Comparison of ENCODE assay signal across 25 cellular contexts in the genomic region with DNA sequence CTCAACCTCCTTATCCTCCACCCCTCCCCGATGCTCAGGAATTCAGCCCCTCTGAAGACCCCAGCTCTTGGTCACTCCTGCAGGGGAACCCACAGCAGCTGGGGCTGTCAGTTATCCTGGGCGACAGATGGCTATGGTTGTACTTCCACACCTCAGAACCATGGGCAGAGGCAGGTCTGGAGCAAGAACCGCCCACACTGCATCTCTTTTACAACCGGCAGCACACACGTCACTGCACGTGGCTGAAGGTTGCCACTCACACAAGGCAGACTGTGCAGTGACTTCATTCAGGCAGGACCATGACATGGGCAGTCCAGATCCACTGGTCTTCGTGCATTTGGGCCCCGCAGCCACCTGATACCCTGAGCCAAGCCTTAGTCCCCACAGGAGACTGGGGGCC. TPM values are rescaled to one million over a fixed set of nuclear protein-coding genes. Genes with fewer than 3 reads are reported as not detected.
DNase-seq lines count a peak whose midpoint lies in the region; ATAC-seq, FAIRE-seq and TF ChIP-seq lines count a peak whose summit lies in the region.
"Had no signal": no experiment of that assay in that cellular context is flagged by ENCODE, and none has a peak within 500 bp of the region (broad histone marks: within the 10 kb centered on the region; RNA-seq: fewer than 3 reads in every experiment).

No MANE protein-coding gene starts in this region.

- no peaks in the 10 kb centered on the region for H3K9me2 ChIP-seq in GM23338 (ENCODE audit: insufficient read depth)

- TF ChIP-seq EP300 in K562 (IDR thresholded peaks at IDR 0.05; ENCODE audit: low read length): no peak

- no peak overlapping the region for H3K9ac ChIP-seq in K562 (ENCODE audit: insufficient read depth in 1 of 2, low read depth in 2 of 2, low read length in 2 of 2)

- TF ChIP-seq CTCF in GM23338 (conservative IDR thresholded peaks at IDR 0.05; ENCODE audit: low read depth in 2 of 2) (no peak), K562 (IDR thresholded peaks at IDR 0.05 in 2 of 3, conservative IDR thresholded peaks at IDR 0.05 in 1 of 3; ENCODE audit: insufficient read depth in 2 of 3, low read depth in 1 of 3, low read length in 3 of 3) (no peak)

- in situ Hi-C loops in K562 (cut with MboI): no loop called here

- no peaks in the 10 kb centered on the region for H3K9me3 ChIP-seq in K562 (replicated peaks; ENCODE audit: control insufficient read depth, insufficient read depth, low read depth, low read length)
- H3K9me3 ChIP-seq: psoas muscle, SJSA1, suprapubic skin had no signal

- BruUV-seq in K562 (replicated peaks; lab: Mats Ljungman, UMichigan): no TSS peak

- peaks cover 14% of the 10 kb centered on the region for H3K27me3 Mint-ChIP-seq in GM23338 (ENCODE audit: insufficient read depth, low read depth, poor library complexity)
- peaks cover 3% of the 10 kb centered on the region for H3K27me3 Mint-ChIP-seq in T-helper 2 cell treated with Interferon-gamma antibody and Interleukin-4, amounts not matched to agents 5 μg/mL and 100 μg/mL, for 36 hours (ENCODE audit: low read depth)

- H3K27ac ChIP-seq in GM23338 (ENCODE audit: low read depth) (no peak overlapping the region), K562 (ENCODE audit: extremely low read depth, low read depth, low read length) (no peak overlapping the region)
- H3K27ac ChIP-seq: C4-2B, psoas muscle, SJSA1, suprapubic skin had no signal

- H3K4me2 ChIP-seq in GM23338 (no peak overlapping the region), K562 (ENCODE audit: insufficient read depth, low read length) (no peak overlapping the region)

- no peak for FAIRE-seq in K562 (lab: Jason Lieb, UNC)
- FAIRE-seq: endothelial cell of umbilical vein had no signal

- peaks cover 5% of the 10 kb centered on the region; the same call in 1 of the 2 replicates for H3K4me1 ChIP-seq in GM23338 (ENCODE audit: insufficient read depth)
- H3K4me1 ChIP-seq in K562 (replicated peaks in 1 of 2; ENCODE audit: control insufficient read depth in 2 of 2, insufficient read depth in 2 of 2, low read length in 2 of 2): peaks cover 0 to 4% of the 10 kb centered on the region in 2 experiments; a peak in 1 of 5 replicates
- H3K4me1 ChIP-seq: psoas muscle, SJSA1, suprapubic skin had no signal

- H3K36me3 ChIP-seq in GM23338 (ENCODE audit: insufficient read depth) (no peaks in the 10 kb centered on the region), K562 (ENCODE audit: control insufficient read depth, insufficient read depth, low read length) (no peaks in the 10 kb centered on the region)
- H3K36me3 ChIP-seq: SJSA1, suprapubic skin had no signal

- H3K27ac Mint-ChIP-seq in GM23338: no peak overlapping the region
- H3K27ac Mint-ChIP-seq in T-helper 2 cell treated with Interferon-gamma antibody and Interleukin-4, amounts not matched to agents 5 μg/mL and 100 μg/mL, for 36 hours: no peak overlapping the region
- H3K27ac Mint-ChIP-seq: naive thymus-derived CD4-positive, alpha-beta T cell; T-helper 1 cell treated with Interleukin-12 subunit alpha and Interleukin-12 subunit beta and Interleukin-4 antibody, amounts not matched to agents 30 μg/mL and 1 μg/mL, for 36 hours had no signal

- DNase-seq in CD1c-positive myeloid dendritic cell (ENCODE audit: extremely low spot score) (peak; percentile 54), GM23338 (ENCODE audit: low spot score) (no peak), NCI-H69 (lab: John Stamatoyannopoulos, UW) (peak; percentile 37), K562 (ENCODE audit: extremely low read depth in 1 of 4, low spot score in 3 of 4) (no peak), retina (no peak)
- DNase-seq in T-helper 2 cell treated with Interferon-gamma antibody and Interleukin-4, amounts not matched to agents 5 μg/mL and 100 μg/mL, for 36 hours (ENCODE audit: low spot score): no peak
- DNase-seq: activated effector memory CD4-positive, alpha-beta T cell treated with Interleukin-2 at 50 U/mL for 16 hours; activated T-cell treated with anti-CD3 and anti-CD28 coated beads for 4 hours; Calu3; central memory CD4-positive, alpha-beta T cell; islet precursor cell; naive thymus-derived CD4-positive, alpha-beta T cell; NCI-H1105 treated with DMSO at 0.1 percent for 48 hours; NCI-H2081; NCI-H510A; nucleus accumbens; psoas muscle; stimulated activated naive CD4-positive, alpha-beta T cell had no signal

- WGBS in K562 (ENCODE audit: insufficient coverage, low coverage, missing lambda C conversion rate): 0% methylated on average over 8 of the region's 8 CpGs

- no peaks in the 10 kb centered on the region for H4K20me1 ChIP-seq in GM23338 (replicated peaks; ENCODE audit: insufficient read depth)
- 0 out of 2 replicates have a peak, but pooled peaks cover 3% of the 10 kb centered on the region for H4K20me1 ChIP-seq in K562 (replicated peaks; ENCODE audit: control insufficient read depth, insufficient read depth, low read length)

- no peak for ATAC-seq in GM23338
- 0 out of 3 replicates have a peak, but pooled peaks have one; percentile 30 for ATAC-seq in K562
- no peak for ATAC-seq in GM19351 (IDR thresholded peaks at IDR 0.05; ENCODE audit: unreplicated experiment)
- ATAC-seq: naive thymus-derived CD4-positive, alpha-beta T cell; psoas muscle had no signal

- H3K27me3 ChIP-seq in GM23338 (ENCODE audit: insufficient read depth) (no peaks in the 10 kb centered on the region), K562 (ENCODE audit: control insufficient read depth in 2 of 2, insufficient read depth in 2 of 2, low read length in 2 of 2) (peaks cover 0 to 25% of the 10 kb centered on the region in 2 experiments; a peak in 2 of 5 replicates)

- H3K9me1 ChIP-seq in K562 (ENCODE audit: control insufficient read depth, insufficient read depth, low read length): no peaks in the 10 kb centered on the region

- H2AFZ ChIP-seq in GM23338: no peak overlapping the region
- H2AFZ ChIP-seq in K562 (ENCODE audit: low read depth, low read length): no peak overlapping the region

- H3K4me3 Mint-ChIP-seq in GM23338: no peak overlapping the region
- H3K4me3 Mint-ChIP-seq in T-helper 2 cell treated with Interferon-gamma antibody and Interleukin-4, amounts not matched to agents 5 μg/mL and 100 μg/mL, for 36 hours: no peak overlapping the region
- H3K4me3 Mint-ChIP-seq: naive thymus-derived CD4-positive, alpha-beta T cell; T-helper 1 cell treated with Interleukin-12 subunit alpha and Interleukin-12 subunit beta and Interleukin-4 antibody, amounts not matched to agents 30 μg/mL and 1 μg/mL, for 36 hours had no signal

- H3K79me2 ChIP-seq in GM23338 (replicated peaks; ENCODE audit: insufficient read depth) (no peaks in the 10 kb centered on the region), K562 (ENCODE audit: control insufficient read depth, insufficient read depth, low read length) (no peaks in the 10 kb centered on the region)

- no peaks in the 10 kb centered on the region; the same call in 2 of the 3 replicates for H3K9me3 Mint-ChIP-seq in GM23338
- H3K9me3 Mint-ChIP-seq in T-helper 2 cell treated with Interferon-gamma antibody and Interleukin-4, amounts not matched to agents 5 μg/mL and 100 μg/mL, for 36 hours: no peaks in the 10 kb centered on the region
- H3K9me3 Mint-ChIP-seq: T-helper 1 cell treated with Interleukin-12 subunit alpha and Interleukin-12 subunit beta and Interleukin-4 antibody, amounts not matched to agents 30 μg/mL and 1 μg/mL, for 36 hours had no signal

- no peaks in the 10 kb centered on the region for H3F3A ChIP-seq in GM23338 (replicated peaks; ENCODE audit: low read depth)

- intact Hi-C loops in K562 (cut with micrococcal nuclease): no loop called here

- TF ChIP-seq POLR2A in K562 (conservative IDR thresholded peaks at IDR 0.05): no peak

- peaks cover 8% of the 10 kb centered on the region for H3K4me1 Mint-ChIP-seq in GM23338
- peaks cover 2% of the 10 kb centered on the region for H3K4me1 Mint-ChIP-seq in T-helper 2 cell treated with Interferon-gamma antibody and Interleukin-4, amounts not matched to agents 5 μg/mL and 100 μg/mL, for 36 hours (ENCODE audit: low read depth)

- no peak for TF ChIP-seq RAD21 in K562 (CRISPR knock-in tag; conservative IDR thresholded peaks at IDR 0.05 in 1 of 2, IDR thresholded peaks at IDR 0.05 in 1 of 2)

- no peaks in the 10 kb centered on the region for H3K36me3 Mint-ChIP-seq in GM23338 (ENCODE audit: low read depth)
- no peaks in the 10 kb centered on the region for H3K36me3 Mint-ChIP-seq in T-helper 2 cell treated with Interferon-gamma antibody and Interleukin-4, amounts not matched to agents 5 μg/mL and 100 μg/mL, for 36 hours (ENCODE audit: low read depth)
- H3K36me3 Mint-ChIP-seq: naive thymus-derived CD4-positive, alpha-beta T cell had no signal

- POLR2A ChIA-PET in K562 (lab: Yijun Ruan, JAX): interaction anchor here (1.0 kb wide), 1 partner anchor 16 kb away, joined by 3 read pairs; no protein-coding TSS in a partner anchor

- no peak overlapping the region for H3K4me3 ChIP-seq in GM23338
- no peak overlapping the region for H3K4me3 ChIP-seq in K562
- H3K4me3 ChIP-seq: psoas muscle, SJSA1, suprapubic skin had no signal

- CTCF ChIA-PET in K562 (lab: Yijun Ruan, JAX; ENCODE audit: low intra/inter-chr PET ratio): no interaction called here

RNA-seq across cellular contexts. Expression of gene SDHAF1, which starts 21.5 kb away (rescaled TPM):
- total RNA-seq in GM23338 (2014; rRNA removed; shearing (Covaris generic)): 45.8 and 55.9 TPM in 2 replicates
- polyA plus RNA-seq in GM23338 (2016; fragmentation: Nextera tagmentation; extraction: Ambion mirVana) (19.9 TPM in 2 replicates), K562 (2011; rRNA removed) (18.8 and 19.4 TPM in 2 replicates), K562 (2014; fragmentation: Illumina TruSeq; extraction: Trizol) (13.7 and 24.9 TPM in 2 replicates), K562 (2014; fragmentation: Nextera tagmentation; extraction: Ambion mirVana) (1 to 10 TPM in 1 of 2 experiments, under 1 TPM in 1; 0.42 to 1.1 TPM), K562 (2014; rRNA removed) (55.7 and 56.6 TPM in 2 replicates)
- 6.0 and 23.0 TPM in 2 replicates for total RNA-seq in K562 (2011; cell fraction: chromatin; rRNA removed; ENCODE audit: low replicate concordance)
- 33.8 and 36.0 TPM in 2 replicates for total RNA-seq in K562 (2011; cell fraction: nucleolus; rRNA removed)
- total RNA-seq in K562 (2011; cell fraction: nucleoplasm; rRNA removed): 21.1 and 21.8 TPM in 2 replicates
- total RNA-seq in K562 (2014; rRNA removed) (48.4 and 62.7 TPM in 2 replicates), K562 (2014; rRNA removed; fragmentation: Illumina TruSeq; extraction: Trizol) (14.8 and 15.3 TPM in 2 replicates), K562 (2015; rRNA removed; fragmentation: Illumina TruSeq; extraction: Trizol) (23.5 and 24.7 TPM in 2 replicates), K562 (2021) (32.3 and 37.3 TPM in 2 replicates)
- polyA plus RNA-seq in K562 (2011; cell fraction: cytosol; rRNA removed): 34.5 and 61.0 TPM in 2 replicates
- 16.5 and 24.0 TPM in 2 replicates for polyA plus RNA-seq in K562 (2011; cell fraction: nucleus; rRNA removed)
- 23.1 and 26.8 TPM in 2 replicates for polyA plus RNA-seq in K562 (2012)
- polyA minus RNA-seq in K562 (2011; rRNA and poly(A)+ RNA removed): 3.9 and 4.7 TPM in 2 replicates
- polyA minus RNA-seq in K562 (2011; cell fraction: cytosol; rRNA and poly(A)+ RNA removed): 8.4 and 11.7 TPM in 2 replicates
- 9.4 and 13.3 TPM in 2 replicates for polyA minus RNA-seq in K562 (2011; cell fraction: nucleus; rRNA and poly(A)+ RNA removed)

RNA-seq across cellular contexts. Expression of gene SYNE4, which starts 35.1 kb away (rescaled TPM):
- 24.1 and 26.1 TPM in 2 replicates for total RNA-seq in GM23338 (2014; rRNA removed; shearing (Covaris generic))
- polyA plus RNA-seq in GM23338 (2016; fragmentation: Nextera tagmentation; extraction: Ambion mirVana): 47.3 and 49.8 TPM in 2 replicates
- total RNA-seq in K562 (2011; cell fraction: chromatin; rRNA removed; ENCODE audit: low replicate concordance): 4.4 and 8.6 TPM in 2 replicates
- total RNA-seq in K562 (2011; cell fraction: nucleolus; rRNA removed): 4.0 and 4.7 TPM in 2 replicates
- total RNA-seq in K562 (2011; cell fraction: nucleoplasm; rRNA removed): 4.6 and 5.8 TPM in 2 replicates
- total RNA-seq in K562 (2014; rRNA removed): 0.23 and 0.24 TPM in 2 replicates
- total RNA-seq in K562 (2014; rRNA removed; fragmentation: Illumina TruSeq; extraction: Trizol): 0.22 TPM in 1 of 2 replicates, not detected in the other
- total RNA-seq in K562 (2015; rRNA removed; fragmentation: Illumina TruSeq; extraction: Trizol): 0.26 and 0.29 TPM in 2 replicates
- 0.53 and 0.72 TPM in 2 replicates for total RNA-seq in K562 (2021)
- 0.65 and 0.87 TPM in 2 replicates for polyA plus RNA-seq in K562 (2011; rRNA removed)
- polyA plus RNA-seq in K562 (2011; cell fraction: cytosol; rRNA removed): 0.28 and 0.64 TPM in 2 replicates
- polyA plus RNA-seq in K562 (2011; cell fraction: nucleus; rRNA removed): 6.0 and 6.5 TPM in 2 replicates
- 0.53 and 2.1 TPM in 2 replicates for polyA plus RNA-seq in K562 (2012)
- polyA plus RNA-seq in K562 (2014; fragmentation: Illumina TruSeq; extraction: Trizol): 0.28 and 0.37 TPM in 2 replicates
- under 1 TPM; 0.03 to 0.21 TPM for polyA plus RNA-seq in K562 (2014; fragmentation: Nextera tagmentation; extraction: Ambion mirVana)
- 0.48 and 1.1 TPM in 2 replicates for polyA plus RNA-seq in K562 (2014; rRNA removed)
- polyA minus RNA-seq in K562 (2011; rRNA and poly(A)+ RNA removed): 0.07 TPM in 1 of 2 replicates, not detected in the other
- not detected in 2 replicates for polyA minus RNA-seq in K562 (2011; cell fraction: cytosol; rRNA and poly(A)+ RNA removed)
- polyA minus RNA-seq in K562 (2011; cell fraction: nucleus; rRNA and poly(A)+ RNA removed): 0.54 and 0.67 TPM in 2 replicates
- total RNA-seq: RPMI7951 had no signal

RNA-seq across cellular contexts. Expression of gene LRFN3, which starts 37.3 kb away (rescaled TPM):
- total RNA-seq in GM23338 (2014; rRNA removed; shearing (Covaris generic)): 15.1 and 18.2 TPM in 2 replicates
- polyA plus RNA-seq in GM23338 (2016; fragmentation: Nextera tagmentation; extraction: Ambion mirVana) (5.8 and 6.0 TPM in 2 replicates), K562 (2011; rRNA removed) (0.16 TPM in 1 of 2 replicates, not detected in the other), K562 (2014; fragmentation: Illumina TruSeq; extraction: Trizol) (0.03 and 0.19 TPM in 2 replicates), K562 (2014; fragmentation: Nextera tagmentation; extraction: Ambion mirVana) (not detected), K562 (2014; rRNA removed) (0.12 and 0.35 TPM in 2 replicates)
- 0.32 TPM in 1 of 2 replicates, not detected in the other for total RNA-seq in K562 (2011; cell fraction: chromatin; rRNA removed; ENCODE audit: low replicate concordance)
- total RNA-seq in K562 (2011; cell fraction: nucleolus; rRNA removed): 0.26 and 0.50 TPM in 2 replicates
- 0.15 and 0.23 TPM in 2 replicates for total RNA-seq in K562 (2011; cell fraction: nucleoplasm; rRNA removed)
- total RNA-seq in K562 (2014; rRNA removed) (0.08 TPM in 1 of 2 replicates, not detected in the other), K562 (2014; rRNA removed; fragmentation: Illumina TruSeq; extraction: Trizol) (not detected in 2 replicates), K562 (2015; rRNA removed; fragmentation: Illumina TruSeq; extraction: Trizol) (not detected in 2 replicates), K562 (2021) (0.11 and 0.31 TPM in 2 replicates)
- polyA plus RNA-seq in K562 (2011; cell fraction: cytosol; rRNA removed): 0.09 and 0.18 TPM in 2 replicates
- 0.17 and 0.20 TPM in 2 replicates for polyA plus RNA-seq in K562 (2011; cell fraction: nucleus; rRNA removed)
- polyA plus RNA-seq in K562 (2012): 0.07 and 0.09 TPM in 2 replicates
- polyA minus RNA-seq in K562 (2011; rRNA and poly(A)+ RNA removed): 0.04 and 0.06 TPM in 2 replicates
- polyA minus RNA-seq in K562 (2011; cell fraction: cytosol; rRNA and poly(A)+ RNA removed): not detected in 2 replicates
- 0.22 and 0.54 TPM in 2 replicates for polyA minus RNA-seq in K562 (2011; cell fraction: nucleus; rRNA and poly(A)+ RNA removed)

RNA-seq across cellular contexts. Expression of gene ALKBH6, which starts 40.5 kb away (rescaled TPM):
- total RNA-seq in GM23338 (2014; rRNA removed; shearing (Covaris generic)): 28.5 and 33.6 TPM in 2 replicates
- 51.4 and 54.6 TPM in 2 replicates for polyA plus RNA-seq in GM23338 (2016; fragmentation: Nextera tagmentation; extraction: Ambion mirVana)
- total RNA-seq in K562 (2011; cell fraction: chromatin; rRNA removed; ENCODE audit: low replicate concordance): 56.4 and 79.7 TPM in 2 replicates
- 41.4 and 49.3 TPM in 2 replicates for total RNA-seq in K562 (2011; cell fraction: nucleolus; rRNA removed)
- 60.1 and 64.5 TPM in 2 replicates for total RNA-seq in K562 (2011; cell fraction: nucleoplasm; rRNA removed)
- 38.2 and 47.3 TPM in 2 replicates for total RNA-seq in K562 (2014; rRNA removed)
- total RNA-seq in K562 (2014; rRNA removed; fragmentation: Illumina TruSeq; extraction: Trizol): 20.3 and 25.8 TPM in 2 replicates
- 17.7 and 22.7 TPM in 2 replicates for total RNA-seq in K562 (2015; rRNA removed; fragmentation: Illumina TruSeq; extraction: Trizol)
- total RNA-seq in K562 (2021): 34.5 and 35.0 TPM in 2 replicates
- polyA plus RNA-seq in K562 (2011; rRNA removed): 33.5 and 40.4 TPM in 2 replicates
- polyA plus RNA-seq in K562 (2011; cell fraction: cytosol; rRNA removed): 28.8 and 69.6 TPM in 2 replicates
- 121 and 132 TPM in 2 replicates for polyA plus RNA-seq in K562 (2011; cell fraction: nucleus; rRNA removed)
- polyA plus RNA-seq in K562 (2012): 37.1 and 40.2 TPM in 2 replicates
- polyA plus RNA-seq in K562 (2014; fragmentation: Illumina TruSeq; extraction: Trizol): 38.2 TPM in 2 replicates
- polyA plus RNA-seq in K562 (2014; fragmentation: Nextera tagmentation; extraction: Ambion mirVana): 1 to 10 TPM in 1 of 2 experiments, under 1 TPM in 1; 0.67 to 2.3 TPM
- 55.9 and 62.0 TPM in 2 replicates for polyA plus RNA-seq in K562 (2014; rRNA removed)
- 10.9 and 11.2 TPM in 2 replicates for polyA minus RNA-seq in K562 (2011; rRNA and poly(A)+ RNA removed)
- 3.1 and 9.9 TPM in 2 replicates for polyA minus RNA-seq in K562 (2011; cell fraction: cytosol; rRNA and poly(A)+ RNA removed)
- 14.5 and 18.5 TPM in 2 replicates for polyA minus RNA-seq in K562 (2011; cell fraction: nucleus; rRNA and poly(A)+ RNA removed)

RNA-seq across cellular contexts. Expression of gene CLIP3, which starts 59.2 kb away (rescaled TPM):
- 12.4 and 19.1 TPM in 2 replicates for total RNA-seq in GM23338 (2014; rRNA removed; shearing (Covaris generic))
- 15.1 and 15.2 TPM in 2 replicates for polyA plus RNA-seq in GM23338 (2016; fragmentation: Nextera tagmentation; extraction: Ambion mirVana)
- 0.26 and 0.51 TPM in 2 replicates for total RNA-seq in K562 (2011; cell fraction: chromatin; rRNA removed; ENCODE audit: low replicate concordance)
- total RNA-seq in K562 (2011; cell fraction: nucleolus; rRNA removed): 1.0 and 1.4 TPM in 2 replicates
- total RNA-seq in K562 (2011; cell fraction: nucleoplasm; rRNA removed): 0.23 and 0.73 TPM in 2 replicates
- total RNA-seq in K562 (2014; rRNA removed): 0.16 and 0.50 TPM in 2 replicates
- total RNA-seq in K562 (2014; rRNA removed; fragmentation: Illumina TruSeq; extraction: Trizol): not detected in 2 replicates
- total RNA-seq in K562 (2015; rRNA removed; fragmentation: Illumina TruSeq; extraction: Trizol): 0.14 TPM in 1 of 2 replicates, not detected in the other
- 0.16 and 0.18 TPM in 2 replicates for total RNA-seq in K562 (2021)
- polyA plus RNA-seq in K562 (2011; rRNA removed): 0.08 and 0.14 TPM in 2 replicates
- polyA plus RNA-seq in K562 (2011; cell fraction: cytosol; rRNA removed): 0.03 and 0.07 TPM in 2 replicates
- polyA plus RNA-seq in K562 (2011; cell fraction: nucleus; rRNA removed): 0.30 and 0.83 TPM in 2 replicates
- 0.79 and 1.8 TPM in 2 replicates for polyA plus RNA-seq in K562 (2012)
- polyA plus RNA-seq in K562 (2014; fragmentation: Illumina TruSeq; extraction: Trizol): 0.11 and 0.16 TPM in 2 replicates
- polyA plus RNA-seq in K562 (2014; fragmentation: Nextera tagmentation; extraction: Ambion mirVana): under 1 TPM; 0.01 to 0.43 TPM
- 0.13 TPM in 1 of 2 replicates, not detected in the other for polyA plus RNA-seq in K562 (2014; rRNA removed)
- not detected in 2 replicates for polyA minus RNA-seq in K562 (2011; rRNA and poly(A)+ RNA removed)
- not detected in 2 replicates for polyA minus RNA-seq in K562 (2011; cell fraction: cytosol; rRNA and poly(A)+ RNA removed)
- 0.13 and 0.33 TPM in 2 replicates for polyA minus RNA-seq in K562 (2011; cell fraction: nucleus; rRNA and poly(A)+ RNA removed)

Comparison
In these comparisons a context has a peak if more than half of its experiments do, and no peak if none do; other contexts are left out.
1. DNase-seq: peak in CD1c-positive myeloid dendritic cell (single experiment) and NCI-H69 (single experiment); none in GM23338 (single experiment), K562 (0 of 4), T-helper 2 cell treated with Interferon-gamma antibody and Interleukin-4, amounts not matched to agents 5 μg/mL and 100 μg/mL, for 36 hours (single experiment) and retina (single experiment).
2. RNA of gene LRFN3, which starts 37.3 kb away (total RNA-seq): 15.1 to 18.2 TPM in GM23338; 0.08 to 0.50 TPM in K562; every median in the first group is over 10 times any median in the second.